7 cellular contexts compared by ENCODE assay signal in the genomic region with DNA sequence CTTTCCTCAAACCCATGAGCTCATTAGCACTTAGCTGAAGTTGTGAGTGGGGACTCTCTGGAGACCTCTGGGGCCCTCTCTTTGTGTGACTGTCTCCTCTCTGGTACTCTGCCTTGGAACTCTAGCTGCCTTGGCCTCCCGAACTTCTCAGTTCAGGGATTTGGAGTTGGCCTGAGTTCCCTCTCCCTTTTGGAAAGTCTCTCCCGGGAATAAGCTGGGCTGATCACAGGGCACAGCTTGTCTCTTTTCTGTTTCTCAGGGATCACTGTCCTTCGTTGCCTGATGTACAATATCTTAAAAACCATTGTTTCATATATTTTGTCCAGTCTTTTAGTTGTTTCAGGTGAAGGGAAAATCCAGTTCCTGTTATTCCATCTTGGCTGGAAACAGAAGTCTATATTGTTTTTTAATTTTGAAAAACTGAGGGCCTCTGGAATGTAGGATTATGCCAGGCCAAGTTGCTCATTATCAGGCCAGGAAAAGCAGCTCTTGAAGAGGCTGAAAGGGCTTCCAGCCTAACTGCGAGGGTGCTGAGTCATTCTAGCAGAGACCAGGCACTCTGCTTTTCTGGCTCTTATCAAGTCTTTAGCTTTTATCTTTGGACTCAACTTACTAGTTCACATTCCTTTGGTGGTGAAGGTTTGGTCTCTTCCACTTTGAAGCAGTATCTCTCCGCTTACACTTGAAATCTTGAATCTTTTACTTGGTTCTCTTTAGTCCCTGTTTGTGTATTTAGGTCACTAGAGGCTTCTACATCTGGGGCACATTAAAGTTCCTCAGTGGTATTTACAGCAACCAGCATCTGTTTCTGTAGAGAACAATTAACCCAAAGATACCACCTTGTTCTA. TPM values are rescaled to one million over a fixed set of nuclear protein-coding genes. Genes with fewer than 3 reads are reported as not detected.
A peak's percentile ranks its signal among the peaks of the same experiment; 100 is the strongest.
DNase-seq lines count a peak whose midpoint lies in the region; ATAC-seq, FAIRE-seq and TF ChIP-seq lines count a peak whose summit lies in the region.
"Had no signal": no experiment of that assay in that cellular context is flagged by ENCODE, and none has a peak within 500 bp of the region (broad histone marks: within the 10 kb centered on the region; RNA-seq: fewer than 3 reads in every experiment).

No MANE protein-coding gene starts in this region.

- no peaks in the 10 kb centered on the region for H3K79me2 ChIP-seq in H1 (ENCODE audit: control insufficient read depth in 1 of 2, insufficient read depth in 2 of 2, low read length in 2 of 2)

- ATAC-seq in HG03045 (IDR thresholded peaks at IDR 0.05; ENCODE audit: unreplicated experiment), result no peak
- no peak for ATAC-seq in GM18873 (IDR thresholded peaks at IDR 0.05; ENCODE audit: low FRiP score, unreplicated experiment)

- no peak for TF ChIP-seq POLR2A in H1 (IDR thresholded peaks at IDR 0.05; ENCODE audit: control extremely low read depth in 1 of 2, low read depth in 2 of 2, low read length in 2 of 2)

- TF ChIP-seq RAD21 in H1 (IDR thresholded peaks at IDR 0.05 in 1 of 2, conservative IDR thresholded peaks at IDR 0.05 in 1 of 2; ENCODE audit: low read depth in 2 of 2, low read length in 2 of 2), result no peak

- H3K23ac ChIP-seq in H1 (ENCODE audit: insufficient read length), result no peak overlapping the region

- H3K27me3 ChIP-seq in H1 (replicated peaks in 1 of 4; ENCODE audit: control insufficient read depth in 3 of 4, extremely low read depth in 1 of 4, insufficient read depth in 3 of 4, low read length in 3 of 4), result no peaks in the 10 kb centered on the region

- peak overlapping the region; percentile 68 for H2BK120ac ChIP-seq in H1 (replicated peaks; ENCODE audit: low read depth, low read length)

- no peak overlapping the region for H3K27ac Mint-ChIP-seq in activated CD4-positive, alpha-beta memory T cell treated with anti-CD3 and anti-CD28 coated beads for 36 hours
- no peak overlapping the region for H3K27ac Mint-ChIP-seq in activated CD4-positive, alpha-beta memory T cell treated with anti-CD3 and anti-CD28 coated beads, Interleukin-2, amount 10 ng/mL, durations not matched to agents 7 days and 5 days

- no peak overlapping the region for H4K8ac ChIP-seq in H1 (ENCODE audit: extremely low read depth, insufficient read depth, low read length)

- intact Hi-C loops in activated CD4-positive, alpha-beta memory T cell treated with anti-CD3 and anti-CD28 coated beads for 36 hours (cut with micrococcal nuclease), result loop anchor here (5.0 kb wide), 1 partner anchor 62 kb away; no protein-coding TSS in a partner anchor

- H3K9me3 ChIP-seq in H1 (ENCODE audit: insufficient read depth in 2 of 2, low read depth in 1 of 2, low read length in 1 of 2), result no peaks in the 10 kb centered on the region

- H2BK20ac ChIP-seq in H1 (ENCODE audit: low read length), result 0 out of 2 replicates have a peak overlapping the region, but pooled peaks have one; percentile 61

- no peak overlapping the region for H3K4ac ChIP-seq in H1 (replicated peaks; ENCODE audit: insufficient read length, low read depth, low read length)

- H3K79me1 ChIP-seq in H1 (ENCODE audit: low read depth, low read length), result no peaks in the 10 kb centered on the region

- no peaks in the 10 kb centered on the region for H3K36me3 ChIP-seq in H1 (ENCODE audit: control insufficient read depth in 2 of 4, insufficient read depth in 4 of 4, low read length in 3 of 4)

- H3K14ac ChIP-seq in H1 (ENCODE audit: insufficient read length), result no peak overlapping the region

- peak; percentile 25 for DNase-seq in activated CD4-positive, alpha-beta memory T cell treated with anti-CD3 and anti-CD28 coated beads for 36 hours
- DNase-seq in activated CD4-positive, alpha-beta memory T cell treated with anti-CD3 and anti-CD28 coated beads, Interleukin-2, amount 10 ng/mL, durations not matched to agents 7 days and 5 days, result no peak
- DNase-seq in H1 (ENCODE audit: low read depth in 1 of 2, low spot score in 2 of 2), result no peak
- peak; percentile 23 for DNase-seq in retina
- DNase-seq: naive B cell had no signal

- no peak overlapping the region for H3K4me3 ChIP-seq in H1 (ENCODE audit: extremely low read depth in 1 of 4, insufficient read depth in 2 of 4, low read depth in 3 of 4, low read length in 4 of 4)

- peaks cover 4% of the 10 kb centered on the region for H3K4me1 Mint-ChIP-seq in activated CD4-positive, alpha-beta memory T cell treated with anti-CD3 and anti-CD28 coated beads for 36 hours (ENCODE audit: low read depth)
- H3K4me1 Mint-ChIP-seq in activated CD4-positive, alpha-beta memory T cell treated with anti-CD3 and anti-CD28 coated beads, Interleukin-2, amount 10 ng/mL, durations not matched to agents 7 days and 5 days, result peaks cover 6% of the 10 kb centered on the region
- H3K4me1 Mint-ChIP-seq: naive B cell had no signal

- no peaks in the 10 kb centered on the region for H4K20me1 ChIP-seq in H1 (replicated peaks in 1 of 2; ENCODE audit: control insufficient read depth in 1 of 2, insufficient read depth in 2 of 2, low read length in 2 of 2)

- H4K5ac ChIP-seq in H1 (ENCODE audit: insufficient read length, low read depth, low read length), result no peak overlapping the region

- no peak overlapping the region for H3K27ac ChIP-seq in H1 (ENCODE audit: low read depth, low read length)

- FAIRE-seq in H1 (lab: Jason Lieb, UNC), result no peak

- H2AK5ac ChIP-seq in H1 (ENCODE audit: low read depth, low read length), result no peak overlapping the region

- no peak for TF ChIP-seq CTCF in H1 (IDR thresholded peaks at IDR 0.05; ENCODE audit: control extremely low read depth in 1 of 3, insufficient read depth in 1 of 3, low read depth in 1 of 3, low read length in 3 of 3)

- H4K91ac ChIP-seq in H1 (replicated peaks; ENCODE audit: insufficient read length, low read length), result no peak overlapping the region

- POLR2A ChIA-PET in activated CD4-positive, alpha-beta memory T cell treated with anti-CD3 and anti-CD28 coated beads for 36 hours (lab: Charles Lee), result no interaction called here
- POLR2A ChIA-PET in activated CD4-positive, alpha-beta memory T cell treated with anti-CD3 and anti-CD28 coated beads, Interleukin-2, amount 10 ng/mL, durations not matched to agents 7 days and 5 days (lab: Charles Lee), result interaction anchor here (1.2 kb wide), 1 partner anchor 62 kb away, joined by 3 read pairs; no protein-coding TSS in a partner anchor
- POLR2A ChIA-PET in H1 (lab: Charles Lee; ENCODE audit: partially characterized antibody), result interaction anchor here (0.6 to 1.3 kb wide), 4 partner anchors 9 to 203 kb away, joined by 3 read pairs; no protein-coding TSS in a partner anchor

- CTCF ChIA-PET in activated CD4-positive, alpha-beta memory T cell treated with anti-CD3 and anti-CD28 coated beads for 36 hours (lab: Charles Lee), result interaction anchor here (0.6 to 2.6 kb wide), 8 partner anchors 9 to 226 kb away, joined by 3 to 20 read pairs (median 6); no protein-coding TSS in a partner anchor
- CTCF ChIA-PET in activated CD4-positive, alpha-beta memory T cell treated with anti-CD3 and anti-CD28 coated beads, Interleukin-2, amount 10 ng/mL, durations not matched to agents 7 days and 5 days (lab: Charles Lee), result interaction anchor here (0.8 to 2.9 kb wide), 9 partner anchors 9 to 202 kb away, joined by 3 to 18 read pairs (median 7); no protein-coding TSS in a partner anchor
- CTCF ChIA-PET in H1 (lab: Charles Lee; ENCODE audit: partially characterized antibody), result interaction anchor here (0.5 to 2.6 kb wide), 15 partner anchors 8 to 206 kb away, joined by 3 to 16 read pairs (median 4); no protein-coding TSS in a partner anchor

- H3K56ac ChIP-seq in H1 (replicated peaks; ENCODE audit: insufficient read length, low read depth, low read length), result no peak overlapping the region

- no peaks in the 10 kb centered on the region for H3K27me3 Mint-ChIP-seq in activated CD4-positive, alpha-beta memory T cell treated with anti-CD3 and anti-CD28 coated beads for 36 hours
- H3K27me3 Mint-ChIP-seq in activated CD4-positive, alpha-beta memory T cell treated with anti-CD3 and anti-CD28 coated beads, Interleukin-2, amount 10 ng/mL, durations not matched to agents 7 days and 5 days, result no peaks in the 10 kb centered on the region
- H3K27me3 Mint-ChIP-seq: naive B cell had no signal

- peaks cover 0 to 5% (median 2%) of the 10 kb centered on the region in 4 experiments; a peak in 5 of 7 replicates for H3K4me1 ChIP-seq in H1 (replicated peaks in 1 of 4; ENCODE audit: control insufficient read depth in 3 of 4, insufficient read depth in 4 of 4, low read length in 3 of 4)

- peak overlapping the region; percentile 92 for H2AFZ ChIP-seq in H1 (ENCODE audit: low read length)

- no peaks in the 10 kb centered on the region for H3K36me3 Mint-ChIP-seq in activated CD4-positive, alpha-beta memory T cell treated with anti-CD3 and anti-CD28 coated beads for 36 hours
- H3K36me3 Mint-ChIP-seq in activated CD4-positive, alpha-beta memory T cell treated with anti-CD3 and anti-CD28 coated beads, Interleukin-2, amount 10 ng/mL, durations not matched to agents 7 days and 5 days (ENCODE audit: low read depth), result no peaks in the 10 kb centered on the region
- H3K36me3 Mint-ChIP-seq: naive B cell had no signal

- no peaks in the 10 kb centered on the region for H3K23me2 ChIP-seq in H1 (ENCODE audit: low read depth, low read length)

- H3K9me3 Mint-ChIP-seq in activated CD4-positive, alpha-beta memory T cell treated with anti-CD3 and anti-CD28 coated beads for 36 hours, result no peaks in the 10 kb centered on the region
- H3K9me3 Mint-ChIP-seq in activated CD4-positive, alpha-beta memory T cell treated with anti-CD3 and anti-CD28 coated beads, Interleukin-2, amount 10 ng/mL, durations not matched to agents 7 days and 5 days, result no peaks in the 10 kb centered on the region
- H3K9me3 Mint-ChIP-seq: naive B cell had no signal

- WGBS in H1 (ENCODE audit: extremely low coverage in 1 of 2, insufficient coverage in 1 of 2, insufficient read length in 1 of 2, insufficient replicate concordance in 2 of 2, low coverage in 1 of 2, low lambda C conversion rate in 2 of 2, missing lambda C conversion rate in 1 of 2), 2 experiments, result 85% methylated on average over 5 of the region's 5 CpGs; no CpG with 5 or more reads in 1 of the 2 experiments

- H3K18ac ChIP-seq in H1 (ENCODE audit: extremely low read depth, low read length), result no peak overlapping the region

- no peak overlapping the region for H3K9ac ChIP-seq in H1 (replicated peaks in 1 of 4; ENCODE audit: extremely low read depth in 1 of 4, low read depth in 3 of 4, low read length in 3 of 4)

- no peak overlapping the region for H3K4me3 Mint-ChIP-seq in activated CD4-positive, alpha-beta memory T cell treated with anti-CD3 and anti-CD28 coated beads for 36 hours
- no peak overlapping the region for H3K4me3 Mint-ChIP-seq in activated CD4-positive, alpha-beta memory T cell treated with anti-CD3 and anti-CD28 coated beads, Interleukin-2, amount 10 ng/mL, durations not matched to agents 7 days and 5 days
- H3K4me3 Mint-ChIP-seq: naive B cell had no signal

- peak overlapping the region; percentile 71; the same call in 1 of the 2 replicates for H2BK12ac ChIP-seq in H1 (ENCODE audit: low read depth, low read length)

- no peak overlapping the region for H2BK5ac ChIP-seq in H1 (ENCODE audit: low read depth, low read length)

- H2BK15ac ChIP-seq in H1 (ENCODE audit: low read length), result 0 out of 2 replicates have a peak overlapping the region, but pooled peaks have one; percentile 29

- no peak for TF ChIP-seq EP300 in H1 (IDR thresholded peaks at IDR 0.05; ENCODE audit: borderline replicate concordance in 1 of 2, low read depth in 2 of 2, low read length in 2 of 2)

- no peak overlapping the region for H3K4me2 ChIP-seq in H1 (ENCODE audit: insufficient read depth in 1 of 2, low read depth in 2 of 2, low read length in 2 of 2)

RNA-seq across cellular contexts. Expression of gene RGS3, which starts 8.4 kb away (rescaled TPM):
- total RNA-seq in activated CD4-positive, alpha-beta memory T cell treated with anti-CD3 and anti-CD28 coated beads for 36 hours, result 10 to 100 TPM; 54.4 to 57.7 TPM
- 10 to 100 TPM; 22.7 to 24.0 TPM for total RNA-seq in activated CD4-positive, alpha-beta memory T cell treated with anti-CD3 and anti-CD28 coated beads, Interleukin-2, amount 10 ng/mL, durations not matched to agents 7 days and 5 days
- total RNA-seq in H1 (2021; fragmentation: NEBNext Ultra II Directional; extraction: Animal tissue kit (Norgen Biotek cat#: 25700)), result 18.2 TPM in 2 replicates
- polyA plus RNA-seq in H1 (2011; rRNA removed), result 12.6 and 15.1 TPM in 2 replicates
- 19.4 TPM for polyA plus RNA-seq in H1 (2011; cell fraction: cytosol; rRNA removed)
- 23.9 TPM for polyA plus RNA-seq in H1 (2011; cell fraction: nucleus; rRNA removed)
- polyA plus RNA-seq in H1 (2012, experiment 1 of 2), result 17.7 to 20.9 TPM (median 18.5 TPM) in 4 replicates
- polyA plus RNA-seq in H1 (2012, experiment 2 of 2), result 19.6 TPM
- 11.8 TPM for polyA plus RNA-seq in H1 (2013, experiment 1 of 2)
- 13.7 TPM for polyA plus RNA-seq in H1 (2013, experiment 2 of 2)
- 21.1 and 22.2 TPM in 2 replicates for polyA minus RNA-seq in H1 (2011; rRNA and poly(A)+ RNA removed)
- polyA minus RNA-seq in H1 (2011; cell fraction: cytosol; rRNA and poly(A)+ RNA removed), result 13.9 TPM
- polyA minus RNA-seq in H1 (2011; cell fraction: nucleus; rRNA and poly(A)+ RNA removed), result 42.0 TPM

RNA-seq across cellular contexts. Expression of gene C9orf43, which starts 44.6 kb away (rescaled TPM):
- under 1 TPM; 0.65 to 0.81 TPM for total RNA-seq in activated CD4-positive, alpha-beta memory T cell treated with anti-CD3 and anti-CD28 coated beads for 36 hours
- under 1 TPM; 0.40 TPM for total RNA-seq in activated CD4-positive, alpha-beta memory T cell treated with anti-CD3 and anti-CD28 coated beads, Interleukin-2, amount 10 ng/mL, durations not matched to agents 7 days and 5 days
- 0.36 and 0.52 TPM in 2 replicates for total RNA-seq in H1 (2021; fragmentation: NEBNext Ultra II Directional; extraction: Animal tissue kit (Norgen Biotek cat#: 25700))
- 0.35 and 0.44 TPM in 2 replicates for polyA plus RNA-seq in H1 (2011; rRNA removed)
- 0.78 TPM for polyA plus RNA-seq in H1 (2011; cell fraction: cytosol; rRNA removed)
- 0.78 TPM for polyA plus RNA-seq in H1 (2011; cell fraction: nucleus; rRNA removed)
- polyA plus RNA-seq in H1 (2012, experiment 1 of 2), result 0.32 to 0.84 TPM (median 0.48 TPM) in 3 of 4 replicates, not detected in the other
- not detected for polyA plus RNA-seq in H1 (2012, experiment 2 of 2)
- 0.43 TPM for polyA plus RNA-seq in H1 (2013, experiment 1 of 2)
- polyA plus RNA-seq in H1 (2013, experiment 2 of 2), result 0.37 TPM
- polyA minus RNA-seq in H1 (2011; rRNA and poly(A)+ RNA removed), result 0.32 and 0.82 TPM in 2 replicates
- polyA minus RNA-seq in H1 (2011; cell fraction: cytosol; rRNA and poly(A)+ RNA removed), result 1.8 TPM
- polyA minus RNA-seq in H1 (2011; cell fraction: nucleus; rRNA and poly(A)+ RNA removed), result 2.0 TPM

RNA-seq across cellular contexts. Expression of gene POLE3, which starts 44.7 kb away (rescaled TPM):
- 10 to 100 TPM; 44.3 to 45.0 TPM for total RNA-seq in activated CD4-positive, alpha-beta memory T cell treated with anti-CD3 and anti-CD28 coated beads for 36 hours
- total RNA-seq in activated CD4-positive, alpha-beta memory T cell treated with anti-CD3 and anti-CD28 coated beads, Interleukin-2, amount 10 ng/mL, durations not matched to agents 7 days and 5 days, result 10 to 100 TPM; 52.5 to 55.8 TPM
- total RNA-seq in H1 (2021; fragmentation: NEBNext Ultra II Directional; extraction: Animal tissue kit (Norgen Biotek cat#: 25700)), result 49.1 and 52.7 TPM in 2 replicates
- polyA plus RNA-seq in H1 (2011; rRNA removed), result 52.2 and 77.3 TPM in 2 replicates
- 73.0 TPM for polyA plus RNA-seq in H1 (2011; cell fraction: cytosol; rRNA removed)
- polyA plus RNA-seq in H1 (2011; cell fraction: nucleus; rRNA removed), result 36.8 TPM
- 47.0 to 55.8 TPM (median 47.5 TPM) in 4 replicates for polyA plus RNA-seq in H1 (2012, experiment 1 of 2)
- 27.8 TPM for polyA plus RNA-seq in H1 (2012, experiment 2 of 2)
- polyA plus RNA-seq in H1 (2013, experiment 1 of 2), result 53.5 TPM
- polyA plus RNA-seq in H1 (2013, experiment 2 of 2), result 56.1 TPM
- polyA minus RNA-seq in H1 (2011; rRNA and poly(A)+ RNA removed), result 27.5 and 30.8 TPM in 2 replicates
- polyA minus RNA-seq in H1 (2011; cell fraction: cytosol; rRNA and poly(A)+ RNA removed), result 11.4 TPM
- polyA minus RNA-seq in H1 (2011; cell fraction: nucleus; rRNA and poly(A)+ RNA removed), result 27.7 TPM

RNA-seq across cellular contexts. Expression of gene ALAD, which starts 54.1 kb away (rescaled TPM):
- 10 to 100 TPM; 21.4 to 22.9 TPM for total RNA-seq in activated CD4-positive, alpha-beta memory T cell treated with anti-CD3 and anti-CD28 coated beads for 36 hours
- 10 to 100 TPM; 25.1 to 29.0 TPM for total RNA-seq in activated CD4-positive, alpha-beta memory T cell treated with anti-CD3 and anti-CD28 coated beads, Interleukin-2, amount 10 ng/mL, durations not matched to agents 7 days and 5 days
- total RNA-seq in H1 (2021; fragmentation: NEBNext Ultra II Directional; extraction: Animal tissue kit (Norgen Biotek cat#: 25700)), result 13.0 and 15.3 TPM in 2 replicates
- polyA plus RNA-seq in H1 (2011; rRNA removed), result 8.2 and 17.3 TPM in 2 replicates
- polyA plus RNA-seq in H1 (2011; cell fraction: cytosol; rRNA removed), result 11.2 TPM
- 35.0 TPM for polyA plus RNA-seq in H1 (2011; cell fraction: nucleus; rRNA removed)
- polyA plus RNA-seq in H1 (2012, experiment 1 of 2), result 15.1 to 21.1 TPM (median 19.1 TPM) in 4 replicates
- 5.0 TPM for polyA plus RNA-seq in H1 (2012, experiment 2 of 2)
- polyA plus RNA-seq in H1 (2013, experiment 1 of 2), result 11.5 TPM
- 11.5 TPM for polyA plus RNA-seq in H1 (2013, experiment 2 of 2)
- 7.9 and 10.7 TPM in 2 replicates for polyA minus RNA-seq in H1 (2011; rRNA and poly(A)+ RNA removed)
- polyA minus RNA-seq in H1 (2011; cell fraction: cytosol; rRNA and poly(A)+ RNA removed), result 3.5 TPM
- polyA minus RNA-seq in H1 (2011; cell fraction: nucleus; rRNA and poly(A)+ RNA removed), result 12.2 TPM

Comparison
In these comparisons a context has a peak if more than half of its experiments do, and no peak if none do; other contexts are left out.
1. DNase-seq: peak in activated CD4-positive, alpha-beta memory T cell treated with anti-CD3 and anti-CD28 coated beads for 36 hours (single experiment) and retina (single experiment); none in activated CD4-positive, alpha-beta memory T cell treated with anti-CD3 and anti-CD28 coated beads, Interleukin-2, amount 10 ng/mL, durations not matched to agents 7 days and 5 days (single experiment) and H1 (0 of 2).